Comparison of ENCODE assay signal across 8 cellular contexts in the genomic region with DNA sequence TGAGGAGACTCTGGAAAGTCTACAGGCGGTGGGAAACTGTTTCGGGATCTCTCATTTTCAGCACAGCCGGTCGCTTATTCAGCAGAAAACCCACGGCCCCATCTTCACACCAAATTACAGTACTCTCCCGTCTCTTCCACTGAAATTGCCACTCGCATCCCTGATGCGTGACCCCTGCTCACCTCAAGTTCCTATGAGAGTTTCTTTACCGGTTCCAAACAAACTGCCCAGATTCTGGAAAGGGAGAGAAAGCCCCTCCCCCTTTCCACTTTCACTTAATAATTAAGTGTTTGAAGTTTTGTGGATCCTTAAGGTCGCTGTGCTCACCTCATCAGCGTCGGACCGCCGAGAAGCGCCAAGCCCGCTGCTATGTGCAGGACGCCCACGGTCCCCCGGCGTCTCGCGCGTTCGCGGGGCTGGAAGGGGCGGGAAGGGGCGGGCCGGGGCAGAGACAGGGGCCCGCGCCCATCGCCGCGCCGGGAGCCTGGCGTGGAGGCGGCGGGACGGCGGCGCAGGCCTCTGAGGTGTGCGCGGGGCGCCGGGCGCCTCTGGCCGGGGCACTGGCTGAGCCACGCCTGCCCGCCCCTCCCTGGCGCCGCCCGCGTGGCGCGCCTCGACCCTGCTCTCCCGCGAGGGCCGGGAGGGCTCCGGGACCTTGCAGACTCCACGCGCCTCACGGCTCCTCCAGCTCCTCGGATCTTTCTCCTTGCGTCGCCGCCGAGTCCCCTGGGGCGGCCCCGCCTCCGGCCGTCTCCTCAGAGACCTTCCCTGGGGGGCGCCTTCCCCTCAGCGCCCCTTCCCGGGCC. TPM values are rescaled to one million over a fixed set of nuclear protein-coding genes. Genes with fewer than 3 reads are reported as not detected.
DNase-seq lines count a peak whose midpoint lies in the region; ATAC-seq and TF ChIP-seq lines count a peak whose summit lies in the region.

A gene (minus strand): TSS at position 521 of the 806 bp plus-strand sequence. CDS start 41,124 bp downstream, outside the sequence.

- peak within 1 kb of the TSS in 1 of 3 experiments; percentile 29 for H3K27ac Mint-ChIP-seq in nephron

- no peaks in the 10 kb centered on the region for H4K20me1 ChIP-seq in MM.1S (ENCODE audit: insufficient read depth, low read length)

- no peaks in the 10 kb centered on the region for H3K36me3 ChIP-seq in MM.1S (replicated peaks; ENCODE audit: insufficient read depth, low read length)

- no peaks in the 10 kb centered on the region for H3F3A ChIP-seq in MM.1S (ENCODE audit: insufficient read depth, low read length)

- ATAC-seq in HG03097 (IDR thresholded peaks at IDR 0.05; ENCODE audit: low FRiP score, unreplicated experiment) (no peak), GM19023 (IDR thresholded peaks at IDR 0.05; ENCODE audit: unreplicated experiment) (no peak)

- H3K4me3 ChIP-seq in epithelial cell of proximal tubule (ENCODE audit: low read depth, low read length), result peak within 1 kb of the TSS; percentile 60
- no peak within 1 kb of the TSS for H3K4me3 ChIP-seq in MM.1S (ENCODE audit: low read length)

- peaks cover 4% of the 10 kb centered on the region for H3K4me1 Mint-ChIP-seq in nephron

- no peaks in the 10 kb centered on the region for H3K27me3 ChIP-seq in MM.1S (replicated peaks; ENCODE audit: insufficient read depth, low read length)

- H3K9me3 Mint-ChIP-seq in nephron, result peaks cover 8% of the 10 kb centered on the region

- DNase-seq in D341Med (ENCODE audit: low spot score), result peak; percentile 46
- peak; percentile 39 for DNase-seq in NCI-H2171 (lab: John Stamatoyannopoulos, UW)
- no peak for DNase-seq in epithelial cell of proximal tubule (ENCODE audit: low read depth)
- no peak for DNase-seq in MM.1S
- no peak for DNase-seq in midbrain (lab: John Stamatoyannopoulos, UW)

- no peak within 1 kb of the TSS for H3K4me2 ChIP-seq in MM.1S (ENCODE audit: low read depth, low read length)

- H3K27ac ChIP-seq in MM.1S (ENCODE audit: low read length), result no peak within 1 kb of the TSS

- H3K9ac ChIP-seq in MM.1S (ENCODE audit: low read length), result no peak within 1 kb of the TSS

- H3K36me3 Mint-ChIP-seq in nephron (ENCODE audit: low read depth), result no peaks in the 10 kb centered on the region

- no peaks in the 10 kb centered on the region for H3K9me3 ChIP-seq in MM.1S (replicated peaks; ENCODE audit: insufficient read depth, low read length)

- no peaks in the 10 kb centered on the region for H3K9me2 ChIP-seq in MM.1S (replicated peaks; ENCODE audit: insufficient read depth, low read length)

- peaks cover 27% of the 10 kb centered on the region for H3K27me3 Mint-ChIP-seq in nephron (ENCODE audit: low read depth)

- TF ChIP-seq CTCF in epithelial cell of proximal tubule (conservative IDR thresholded peaks at IDR 0.05; ENCODE audit: low read depth, low read length) (no peak), nephron (IDR thresholded peaks at IDR 0.05; ENCODE audit: unreplicated experiment in 3 of 3) (no peak), MM.1S (IDR thresholded peaks at IDR 0.05; ENCODE audit: low read length) (no peak)

- H2AFZ ChIP-seq in MM.1S (ENCODE audit: low read length), result no peak within 1 kb of the TSS

- H3K4me1 ChIP-seq in MM.1S (ENCODE audit: low read length), result no peaks in the 10 kb centered on the region

- peak within 1 kb of the TSS; percentile 74 to 87 (median 86) for H3K4me3 Mint-ChIP-seq in nephron

- H3K79me2 ChIP-seq in MM.1S (ENCODE audit: low read length), result no peaks in the 10 kb centered on the region

RNA-seq across cellular contexts. Expression of the gene that starts here (rescaled TPM):
- 0.51 and 1.4 TPM in 2 replicates for total RNA-seq in epithelial cell of proximal tubule

Comparison
In these comparisons a context has a peak if more than half of its experiments do, and no peak if none do; other contexts are left out.
1. DNase-seq: peak in D341Med (single experiment) and NCI-H2171 (single experiment); none in epithelial cell of proximal tubule (single experiment), MM.1S (single experiment) and midbrain (single experiment).